9 cellular contexts compared by ENCODE assay signal in genomic region chr20:63698739-63699465, GRCh38. TPM values are rescaled to one million over a fixed set of nuclear protein-coding genes. Genes with fewer than 3 reads are reported as not detected.
DNase-seq lines count a peak whose midpoint lies in the region; ATAC-seq, FAIRE-seq and TF ChIP-seq lines count a peak whose summit lies in the region.
"Had no signal": no experiment of that assay in that cellular context is flagged by ENCODE, and none has a peak within 500 bp of the region (broad histone marks: within the 10 kb centered on the region; RNA-seq: fewer than 3 reads in every experiment).

No MANE protein-coding gene starts in this region.

- 43% methylated on average over 17 of the region's 19 CpGs for WGBS in prostate gland
- WGBS in small intestine, 3 donors, result 49 to 50% (median 50%) methylated on average over 14 to 19 of the region's 19 CpGs

- no peaks in the 10 kb centered on the region for H3K9me3 Mint-ChIP-seq in T-helper 2 cell treated with Interferon-gamma antibody and Interleukin-4, amounts not matched to agents 5 μg/mL and 100 μg/mL, for 36 hours

- no peak for FAIRE-seq in small intestine (lab: Jason Lieb, UNC)

- ATAC-seq in GM18505 (IDR thresholded peaks at IDR 0.05; ENCODE audit: unreplicated experiment) (no peak), HG03378 (IDR thresholded peaks at IDR 0.05; ENCODE audit: unreplicated experiment) (no peak)

- in situ Hi-C loops in G401 (cut with HindIII; ENCODE audit: low sequenced_read_pairs), result no loop called here

- no peak overlapping the region for H3K4me3 Mint-ChIP-seq in T-helper 2 cell treated with Interferon-gamma antibody and Interleukin-4, amounts not matched to agents 5 μg/mL and 100 μg/mL, for 36 hours

- no peaks in the 10 kb centered on the region for H3K27me3 Mint-ChIP-seq in T-helper 2 cell treated with Interferon-gamma antibody and Interleukin-4, amounts not matched to agents 5 μg/mL and 100 μg/mL, for 36 hours (ENCODE audit: low read depth)

- H3K36me3 ChIP-seq in prostate gland (peaks cover 0 to 7% of the 10 kb centered on the region in 2 donors), small intestine (ENCODE audit: control insufficient read depth in 2 of 2, insufficient read depth in 2 of 2, low read length in 2 of 2) (peaks cover 0 to 4% of the 10 kb centered on the region in 2 donors)

- no peaks in the 10 kb centered on the region for H3K9me3 ChIP-seq in prostate gland
- H3K9me3 ChIP-seq in small intestine (ENCODE audit: control insufficient read depth, low read depth), result no peaks in the 10 kb centered on the region

- H3K27ac ChIP-seq in prostate gland (no peak overlapping the region), small intestine (ENCODE audit: low read depth in 1 of 2, low read length in 1 of 2) (peak overlapping the region in 1 of 2 donors; percentile 67)

- H3K27me3 ChIP-seq in prostate gland (replicated peaks; ENCODE audit: insufficient read depth) (no peaks in the 10 kb centered on the region), small intestine (ENCODE audit: control insufficient read depth in 2 of 2, insufficient read depth in 2 of 2, low read length in 2 of 2) (no peaks in the 10 kb centered on the region)

- peaks cover 7% of the 10 kb centered on the region for H3K4me1 ChIP-seq in prostate gland (replicated peaks)
- H3K4me1 ChIP-seq in small intestine (ENCODE audit: control insufficient read depth in 2 of 2, insufficient read depth in 1 of 2, low read depth in 1 of 2, low read length in 1 of 2), result peaks cover 2 to 4% of the 10 kb centered on the region in 2 donors

- H3K36me3 Mint-ChIP-seq in T-helper 2 cell treated with Interferon-gamma antibody and Interleukin-4, amounts not matched to agents 5 μg/mL and 100 μg/mL, for 36 hours (ENCODE audit: low read depth), result peaks cover 2% of the 10 kb centered on the region

- TF ChIP-seq CTCF in epithelial cell of proximal tubule (conservative IDR thresholded peaks at IDR 0.05; ENCODE audit: low read depth, low read length) (no peak), prostate gland (IDR thresholded peaks at IDR 0.05) (no peak)

- H3K4me1 Mint-ChIP-seq in T-helper 2 cell treated with Interferon-gamma antibody and Interleukin-4, amounts not matched to agents 5 μg/mL and 100 μg/mL, for 36 hours (ENCODE audit: low read depth), result no peaks in the 10 kb centered on the region

- H3K4me3 ChIP-seq in epithelial cell of proximal tubule (ENCODE audit: low read depth, low read length), result peak overlapping the region; percentile 75
- H3K4me3 ChIP-seq in prostate gland, result no peak overlapping the region
- H3K4me3 ChIP-seq in small intestine (ENCODE audit: low read depth in 1 of 2, low read length in 2 of 2), result no peak overlapping the region

- intact Hi-C loops in prostate gland (cut with DNase I), result no loop called here

- peak; percentile 22 for TF ChIP-seq POLR2A in GM18505 (IDR thresholded peaks at IDR 0.05; ENCODE audit: borderline replicate concordance, extremely low read depth, insufficient read depth, insufficient read length)
- TF ChIP-seq POLR2A in prostate gland (IDR thresholded peaks at IDR 0.05), result no peak

- DNase-seq in T-helper 2 cell treated with Interferon-gamma antibody and Interleukin-4, amounts not matched to agents 5 μg/mL and 100 μg/mL, for 36 hours (ENCODE audit: low spot score), result peak; percentile 50
- no peak for DNase-seq in epithelial cell of proximal tubule (ENCODE audit: low read depth)
- peak; percentile 88 for DNase-seq in renal cortical epithelial cell (ENCODE audit: low read depth)
- DNase-seq in prostate gland (ENCODE audit: low spot score), result no peak
- no peak for DNase-seq in G401 (ENCODE audit: low spot score)
- DNase-seq in small intestine, result no peak

- H3K27ac Mint-ChIP-seq in T-helper 2 cell treated with Interferon-gamma antibody and Interleukin-4, amounts not matched to agents 5 μg/mL and 100 μg/mL, for 36 hours, result no peak overlapping the region

RNA-seq across cellular contexts. Expression of gene TNFRSF6B, which starts 2.5 kb away (rescaled TPM):
- total RNA-seq in epithelial cell of proximal tubule, result 509 and 817 TPM in 2 replicates
- 10.8 and 191 TPM in 2 replicates for total RNA-seq in renal cortical epithelial cell
- 10 to 100 TPM in 1 of 2 donors, 1 to 10 TPM in 1; 6.7 to 12.2 TPM for total RNA-seq in prostate gland
- not detected in 2 replicates for total RNA-seq in G401 (2014; rRNA removed; shearing (Covaris generic))
- polyA plus RNA-seq in small intestine, result 10 to 100 TPM in 1 of 3 donors, 1 to 10 TPM in 2; 4.2 to 15.9 (median 7.3) TPM
- total RNA-seq: T-helper 1 cell treated with Interleukin-12 subunit alpha and Interleukin-12 subunit beta and Interleukin-4 antibody, amounts not matched to agents 30 ng/mL and 1 ng/mL, for 36 hours had no signal

RNA-seq across cellular contexts. Expression of gene ARFRP1, which starts 8.9 kb away (rescaled TPM):
- total RNA-seq in epithelial cell of proximal tubule (42.1 and 49.0 TPM in 2 replicates), renal cortical epithelial cell (30.0 and 59.2 TPM in 2 replicates), prostate gland (10 to 100 TPM; 36.8 to 50.8 TPM)
- 33.0 and 36.7 TPM in 2 replicates for total RNA-seq in G401 (2014; rRNA removed; shearing (Covaris generic))
- polyA plus RNA-seq in small intestine, result 10 to 100 TPM; 60.6 to 78.6 (median 61.0) TPM

RNA-seq across cellular contexts. Expression of gene ZGPAT, which starts 8.9 kb away (rescaled TPM):
- total RNA-seq in epithelial cell of proximal tubule (36.5 and 57.2 TPM in 2 replicates), renal cortical epithelial cell (25.7 and 30.6 TPM in 2 replicates), prostate gland (10 to 100 TPM; 29.3 to 55.5 TPM)
- total RNA-seq in G401 (2014; rRNA removed; shearing (Covaris generic)), result 49.4 and 52.7 TPM in 2 replicates
- 10 to 100 TPM; 26.4 to 39.8 (median 34.9) TPM for polyA plus RNA-seq in small intestine

RNA-seq across cellular contexts. Expression of gene LIME1, which starts 37.6 kb away (rescaled TPM):
- 6.5 and 19.1 TPM in 2 replicates for total RNA-seq in epithelial cell of proximal tubule
- total RNA-seq in renal cortical epithelial cell, result 3.5 and 4.3 TPM in 2 replicates
- total RNA-seq in prostate gland, result 10 to 100 TPM; 35.0 to 44.4 TPM
- 12.6 and 15.1 TPM in 2 replicates for total RNA-seq in G401 (2014; rRNA removed; shearing (Covaris generic))
- polyA plus RNA-seq in small intestine, result 10 to 100 TPM; 10.8 to 48.4 (median 34.4) TPM

RNA-seq across cellular contexts. Expression of gene SLC2A4RG, which starts 40.7 kb away (rescaled TPM):
- total RNA-seq in epithelial cell of proximal tubule, result 91.5 and 91.9 TPM in 2 replicates
- total RNA-seq in renal cortical epithelial cell, result 14.9 and 31.5 TPM in 2 replicates
- total RNA-seq in prostate gland, result 100 to 1,000 TPM; 140 to 155 TPM
- total RNA-seq in G401 (2014; rRNA removed; shearing (Covaris generic)), result 71.8 and 118 TPM in 2 replicates
- 10 to 100 TPM; 11.6 to 19.0 (median 16.2) TPM for polyA plus RNA-seq in small intestine

Comparison
In these comparisons a context has a peak if more than half of its experiments do, and no peak if none do; other contexts are left out.
1. DNase-seq: peak in T-helper 2 cell treated with Interferon-gamma antibody and Interleukin-4, amounts not matched to agents 5 μg/mL and 100 μg/mL, for 36 hours (single experiment) and renal cortical epithelial cell (single experiment); none in epithelial cell of proximal tubule (single experiment), prostate gland (single experiment), G401 (single experiment) and small intestine (single experiment).